ENCODE assay signal across 13 cellular contexts in the genomic region with DNA sequence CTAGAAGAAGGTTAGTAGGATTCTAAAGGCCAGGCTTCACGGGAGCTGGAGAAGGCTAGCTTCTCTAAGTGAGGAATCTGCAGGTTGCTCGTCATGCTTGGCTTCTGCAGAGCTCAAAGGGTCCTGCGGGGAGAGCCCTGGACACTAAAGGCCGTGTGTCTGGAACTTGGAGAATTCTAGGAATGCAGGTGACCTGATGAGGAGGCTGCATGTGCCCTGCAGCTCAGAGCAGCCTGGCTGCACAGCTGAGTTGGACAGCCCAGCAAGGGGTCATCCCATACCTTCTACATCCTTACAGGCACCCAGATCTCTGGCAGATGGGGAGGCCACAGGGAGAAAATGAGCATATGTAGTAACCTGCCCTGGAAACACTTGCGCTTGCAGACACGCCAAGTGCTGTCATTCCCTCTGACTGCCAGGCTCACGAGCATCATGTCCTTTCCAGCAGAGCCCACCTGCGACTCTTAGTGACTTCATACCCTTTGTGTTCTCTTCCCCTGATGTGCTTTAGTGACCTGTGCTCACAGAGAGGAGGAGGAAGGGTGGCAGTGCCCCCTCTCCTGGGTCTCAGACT. TPM values are rescaled to one million over a fixed set of nuclear protein-coding genes. Genes with fewer than 3 reads are reported as not detected.
DNase-seq lines count a peak whose midpoint lies in the region; ATAC-seq and TF ChIP-seq lines count a peak whose summit lies in the region.
"Had no signal": no experiment of that assay in that cellular context is flagged by ENCODE, and none has a peak within 500 bp of the region (broad histone marks: within the 10 kb centered on the region; RNA-seq: fewer than 3 reads in every experiment).

No MANE protein-coding gene starts in this region.

- H3K4me1 Mint-ChIP-seq in progenitor cell of endocrine pancreas (ENCODE audit: low read depth) (peaks cover 55% of the 10 kb centered on the region), mesothelial cell of epicardium (peaks cover 41% of the 10 kb centered on the region)

- DNase-seq in G401 (ENCODE audit: low spot score) (peak; percentile 64), Panc1 (ENCODE audit: low read depth, low spot score) (no peak), iPS-NIHi11 (ENCODE audit: low spot score) (peak; percentile 48), progenitor cell of endocrine pancreas (ENCODE audit: low spot score, unreplicated experiment) (no peak), posterior vena cava (ENCODE audit: low spot score) (no peak), upper lobe of left lung (no peak), pons (ENCODE audit: low spot score) (no peak), mesothelial cell of epicardium (ENCODE audit: low spot score in 2 of 2, unreplicated experiment in 2 of 2) (no peak)
- DNase-seq: activated CD4-positive, alpha-beta T cell treated with anti-CD3 and anti-CD28 coated beads, Interleukin-2, amount 50 U/mL, for 48 hours; activated effector memory CD4-positive, alpha-beta T cell treated with anti-CD3 and anti-CD28 coated beads, Interleukin-2, amount 50 U/mL, for 16 hours; CD4-positive, alpha-beta T cell; stomach; T-helper 9 cell had no signal

- POLR2A ChIA-PET in Panc1 (lab: Charles Lee): interaction anchor here (0.5 to 0.6 kb wide), 2 partner anchors 20 to 31 kb away, joined by 3 to 6 read pairs; no protein-coding TSS in a partner anchor

- no peak overlapping the region for H3K4me3 Mint-ChIP-seq in progenitor cell of endocrine pancreas (ENCODE audit: low read depth)
- H3K4me3 Mint-ChIP-seq in mesothelial cell of epicardium: no peak overlapping the region
- H3K4me3 Mint-ChIP-seq: CD4-positive, alpha-beta T cell had no signal

- in situ Hi-C loops in G401 (cut with HindIII; ENCODE audit: low sequenced_read_pairs): no loop called here
- in situ Hi-C loops in Panc1 (cut with HindIII; ENCODE audit: low pct_unique_long_range_greater_than_20kb, low sequenced_read_pairs): no loop called here

- H3K36me3 Mint-ChIP-seq in progenitor cell of endocrine pancreas (ENCODE audit: insufficient read depth) (peaks cover 8% of the 10 kb centered on the region), mesothelial cell of epicardium (peaks cover 10% of the 10 kb centered on the region)

- H3K36me3 ChIP-seq in Panc1 (ENCODE audit: control insufficient read depth, insufficient read depth, low read length): no peaks in the 10 kb centered on the region
- H3K36me3 ChIP-seq in upper lobe of left lung: peaks cover 0 to 5% (median 0%) of the 10 kb centered on the region in 4 donors

- H3K4me3 ChIP-seq in Panc1 (ENCODE audit: low read depth in 2 of 2, low read length in 2 of 2): no peak overlapping the region
- no peak overlapping the region for H3K4me3 ChIP-seq in upper lobe of left lung
- H3K4me3 ChIP-seq: stomach had no signal

- H3K27ac ChIP-seq in Panc1 (ENCODE audit: low read length): no peak overlapping the region
- H3K27ac ChIP-seq in upper lobe of left lung: no peak overlapping the region

- H3K9me3 Mint-ChIP-seq in progenitor cell of endocrine pancreas (ENCODE audit: low read depth) (no peaks in the 10 kb centered on the region), mesothelial cell of epicardium (no peaks in the 10 kb centered on the region)
- H3K9me3 Mint-ChIP-seq: CD4-positive, alpha-beta T cell had no signal

- H3K9me3 ChIP-seq in Panc1 (ENCODE audit: control insufficient read depth, insufficient read depth, low read depth, low read length) (no peaks in the 10 kb centered on the region), upper lobe of left lung (no peaks in the 10 kb centered on the region)
- H3K9me3 ChIP-seq: stomach had no signal

- CTCF ChIA-PET in Panc1 (lab: Charles Lee): no interaction called here

- H3K4me1 ChIP-seq in Panc1 (ENCODE audit: control insufficient read depth, insufficient read depth, low read length) (peaks cover 33% of the 10 kb centered on the region), upper lobe of left lung (peaks cover 75 to 87% (median 79%) of the 10 kb centered on the region in 4 donors)

- H3K27me3 Mint-ChIP-seq in progenitor cell of endocrine pancreas (no peaks in the 10 kb centered on the region), mesothelial cell of epicardium (ENCODE audit: low read depth) (no peaks in the 10 kb centered on the region)
- H3K27me3 Mint-ChIP-seq: CD4-positive, alpha-beta T cell had no signal

- BruUV-seq in Panc1 (replicated peaks; lab: Mats Ljungman, UMichigan): no TSS peak

- no peak for TF ChIP-seq POLR2A in upper lobe of left lung (IDR thresholded peaks at IDR 0.05)

- TF ChIP-seq EP300 in upper lobe of left lung (IDR thresholded peaks at IDR 0.05): no peak

- 68 to 75% methylated on average over 7 to 8 of the region's 8 CpGs for WGBS in upper lobe of left lung, 2 donors

- peak overlapping the region; percentile 79 for H3K27ac Mint-ChIP-seq in progenitor cell of endocrine pancreas
- H3K27ac Mint-ChIP-seq in mesothelial cell of epicardium: no peak overlapping the region

- ATAC-seq in Panc1: peak; percentile 73
- no peak for ATAC-seq in upper lobe of left lung (ENCODE audit: low FRiP score in 2 of 2)

- TF ChIP-seq CTCF in Panc1 (IDR thresholded peaks at IDR 0.05): no peak
- TF ChIP-seq CTCF in progenitor cell of endocrine pancreas (IDR thresholded peaks at IDR 0.05; ENCODE audit: unreplicated experiment): no peak
- no peak for TF ChIP-seq CTCF in upper lobe of left lung (IDR thresholded peaks at IDR 0.05)
- no peak for TF ChIP-seq CTCF in mesothelial cell of epicardium (IDR thresholded peaks at IDR 0.05; ENCODE audit: unreplicated experiment)

- intact Hi-C loops in Panc1 (cut with micrococcal nuclease; ENCODE audit: unreplicated experiment): no loop called here
- intact Hi-C loops in posterior vena cava (cut with DNase I): no loop called here

- H3K27me3 ChIP-seq in Panc1 (ENCODE audit: control insufficient read depth, insufficient read depth, low read length): no peaks in the 10 kb centered on the region
- no peaks in the 10 kb centered on the region for H3K27me3 ChIP-seq in upper lobe of left lung
- H3K27me3 ChIP-seq: stomach had no signal

RNA-seq across cellular contexts. Expression of gene MAPKAPK2, which starts 9.9 kb away (rescaled TPM):
- total RNA-seq in G401 (2014; rRNA removed; shearing (Covaris generic)): 25.7 and 32.7 TPM in 2 replicates
- total RNA-seq in Panc1 (2021; ENCODE audit: unreplicated experiment) (72.4 TPM), progenitor cell of endocrine pancreas (60.8 and 64.9 TPM in 2 replicates), posterior vena cava (100 to 1,000 TPM in 1 of 2 donors, 10 to 100 TPM in 1; 69.0 to 102 TPM), upper lobe of left lung (100 to 1,000 TPM in 2 of 6 donors, 10 to 100 TPM in 4; 64.8 to 135 (median 84.3) TPM), mesothelial cell of epicardium (59.0 to 60.2 TPM (median 59.1 TPM) in 3 replicates)
- 52.2 TPM for polyA plus RNA-seq in Panc1 (2012; ENCODE audit: insufficient read length)

RNA-seq across cellular contexts. Expression of gene DYRK3, which starts 59.3 kb away (rescaled TPM):
- total RNA-seq in G401 (2014; rRNA removed; shearing (Covaris generic)): 22.2 and 24.1 TPM in 2 replicates
- total RNA-seq in Panc1 (2021; ENCODE audit: unreplicated experiment) (12.0 TPM), progenitor cell of endocrine pancreas (8.4 and 9.1 TPM in 2 replicates), posterior vena cava (10 to 100 TPM in 1 of 2 donors, 1 to 10 TPM in 1; 8.4 to 10.7 TPM), upper lobe of left lung (10 to 100 TPM in 2 of 6 donors, 1 to 10 TPM in 4; 4.1 to 20.7 (median 7.0) TPM), mesothelial cell of epicardium (3.3 to 4.6 TPM (median 4.1 TPM) in 3 replicates)
- polyA plus RNA-seq in Panc1 (2012; ENCODE audit: insufficient read length): 7.2 TPM

Comparison
In these comparisons a context has a peak if more than half of its experiments do, and no peak if none do; other contexts are left out.
1. DNase-seq: peak in G401 (single experiment) and iPS-NIHi11 (single experiment); none in Panc1 (single experiment), progenitor cell of endocrine pancreas (single experiment), posterior vena cava (single experiment), upper lobe of left lung (0 of 2), pons (single experiment) and mesothelial cell of epicardium (0 of 2).